21 cellular contexts compared by ENCODE assay signal in the genomic region with DNA sequence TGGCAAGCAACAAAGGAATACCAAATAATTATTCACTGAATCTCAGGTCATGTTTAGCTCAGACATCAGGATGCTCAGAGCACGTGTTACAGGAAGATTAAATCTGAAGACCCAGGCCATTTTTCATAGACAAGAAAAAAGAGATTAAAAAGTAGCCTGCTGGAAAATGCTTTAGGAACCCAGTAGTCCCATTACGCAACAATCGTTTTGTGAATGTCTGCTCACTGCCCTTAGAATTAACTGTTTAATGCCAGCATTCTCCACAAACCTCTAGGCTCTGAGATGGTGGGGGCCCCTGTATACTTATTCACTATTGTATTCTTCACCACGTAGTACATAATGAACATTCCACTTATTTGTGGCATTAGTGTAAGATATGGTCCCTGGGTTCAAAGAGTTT.
DNase-seq lines count a peak whose midpoint lies in the region; ATAC-seq, FAIRE-seq and TF ChIP-seq lines count a peak whose summit lies in the region.
"Had no signal": no experiment of that assay in that cellular context is flagged by ENCODE, and none has a peak within 500 bp of the region (broad histone marks: within the 10 kb centered on the region; RNA-seq: fewer than 3 reads in every experiment).

No MANE protein-coding gene starts in this region.

- H2AFZ ChIP-seq in IMR-90 (replicated peaks; ENCODE audit: low read length, poor library complexity), result no peak overlapping the region
- H2AFZ ChIP-seq in K562 (ENCODE audit: low read depth, low read length), result no peak overlapping the region
- no peak overlapping the region for H2AFZ ChIP-seq in OCI-LY7 (ENCODE audit: low read length)

- H3K27me3 ChIP-seq in IMR-90 (ENCODE audit: control insufficient read depth, insufficient read depth, low read length), result no peaks in the 10 kb centered on the region; the same call in 1 of the 2 replicates
- H3K27me3 ChIP-seq in K562 (ENCODE audit: control insufficient read depth in 2 of 2, insufficient read depth in 2 of 2, low read length in 2 of 2), result no peaks in the 10 kb centered on the region
- peaks cover 0 to 3% (median 0%) of the 10 kb centered on the region in 45 donors for H3K27me3 ChIP-seq in dorsolateral prefrontal cortex
- H3K27me3 ChIP-seq: BLaER1 had no signal

- BruUV-seq in IMR-90 (replicated peaks; lab: Mats Ljungman, UMichigan) (no TSS peak), K562 (replicated peaks; lab: Mats Ljungman, UMichigan) (no TSS peak), OCI-LY7 (replicated peaks; lab: Mats Ljungman, UMichigan) (no TSS peak)

- H4K20me1 ChIP-seq in IMR-90 (ENCODE audit: insufficient read depth, low read length) (no peaks in the 10 kb centered on the region), K562 (replicated peaks; ENCODE audit: control insufficient read depth, insufficient read depth, low read length) (no peaks in the 10 kb centered on the region), OCI-LY7 (ENCODE audit: insufficient read depth, low read length) (no peaks in the 10 kb centered on the region)
- H4K20me1 ChIP-seq: BLaER1 had no signal

- TF ChIP-seq RAD21 in A549 (conservative IDR thresholded peaks at IDR 0.05 in 1 of 2, IDR thresholded peaks at IDR 0.05 in 1 of 2) (no peak), IMR-90 (IDR thresholded peaks at IDR 0.05; ENCODE audit: low read length) (no peak), K562 (CRISPR knock-in tag; conservative IDR thresholded peaks at IDR 0.05 in 1 of 2, IDR thresholded peaks at IDR 0.05 in 1 of 2) (no peak)

- dilution Hi-C loops in IMR-90 (cut with HindIII; ENCODE audit: low sequenced_read_pairs, unreplicated experiment), result no loop called here

- H3K36me3 ChIP-seq in IMR-90 (ENCODE audit: control insufficient read depth, insufficient read depth, low read length), result no peaks in the 10 kb centered on the region
- no peaks in the 10 kb centered on the region for H3K36me3 ChIP-seq in K562 (ENCODE audit: control insufficient read depth, insufficient read depth, low read length)
- no peaks in the 10 kb centered on the region for H3K36me3 ChIP-seq in OCI-LY7 (ENCODE audit: insufficient read depth, low read length)
- H3K36me3 ChIP-seq: BLaER1 had no signal

- H2AK5ac ChIP-seq in IMR-90 (ENCODE audit: low read depth, low read length), result no peak overlapping the region

- no peak overlapping the region for H2BK120ac ChIP-seq in IMR-90 (ENCODE audit: low read depth, low read length)

- H3K9me2 ChIP-seq in OCI-LY7 (ENCODE audit: insufficient read depth, low read length), result no peaks in the 10 kb centered on the region

- no peaks in the 10 kb centered on the region for H3K9me3 ChIP-seq in A549
- no peaks in the 10 kb centered on the region for H3K9me3 ChIP-seq in IMR-90 (ENCODE audit: control insufficient read depth, insufficient read depth, low read length)
- H3K9me3 ChIP-seq in K562 (replicated peaks; ENCODE audit: control insufficient read depth, insufficient read depth, low read depth, low read length), result no peaks in the 10 kb centered on the region
- H3K9me3 ChIP-seq in OCI-LY7 (ENCODE audit: low read length), result no peaks in the 10 kb centered on the region
- H3K9me3 ChIP-seq: BLaER1 had no signal

- H3K27ac ChIP-seq in A549, result no peak overlapping the region
- H3K27ac ChIP-seq in IMR-90 (ENCODE audit: insufficient read depth, low read length), result no peak overlapping the region
- H3K27ac ChIP-seq in K562 (ENCODE audit: extremely low read depth, low read depth, low read length), result no peak overlapping the region
- no peak overlapping the region for H3K27ac ChIP-seq in OCI-LY7 (ENCODE audit: low read depth, low read length, poor library complexity, severe bottlenecking)
- H3K27ac ChIP-seq in dorsolateral prefrontal cortex, result no peak overlapping the region
- H3K27ac ChIP-seq: BLaER1, C4-2B had no signal

- H3K56ac ChIP-seq in IMR-90 (ENCODE audit: extremely low read depth, insufficient read depth, low read length), result no peak overlapping the region

- no peak for FAIRE-seq in A549 (lab: Jason Lieb, UNC)
- no peak for FAIRE-seq in K562 (lab: Jason Lieb, UNC)
- FAIRE-seq: D721Med, GM12891, GM18507 had no signal

- H3K18ac ChIP-seq in IMR-90 (ENCODE audit: low read depth, low read length), result no peak overlapping the region

- no peak overlapping the region for H3K14ac ChIP-seq in IMR-90 (replicated peaks; ENCODE audit: low read depth, low read length)

- WGBS in A549 (ENCODE audit: missing lambda C conversion rate), result 36% methylated on average over 4 of the region's 4 CpGs
- no CpG with 5 or more reads among the region's 4 CpGs for WGBS in IMR-90 (ENCODE audit: extremely low coverage in 2 of 2, insufficient read length in 1 of 2), 2 experiments
- 8% methylated on average over 3 of the region's 4 CpGs for WGBS in K562 (ENCODE audit: insufficient coverage, low coverage, missing lambda C conversion rate)

- TF ChIP-seq CTCF in A549 (IDR thresholded peaks at IDR 0.05) (no peak), IMR-90 (conservative IDR thresholded peaks at IDR 0.05; ENCODE audit: low read depth, low read length) (no peak), K562 (IDR thresholded peaks at IDR 0.05 in 2 of 3, conservative IDR thresholded peaks at IDR 0.05 in 1 of 3; ENCODE audit: insufficient read depth in 2 of 3, low read depth in 1 of 3, low read length in 3 of 3) (no peak), OCI-LY7 (conservative IDR thresholded peaks at IDR 0.05; ENCODE audit: low read length) (no peak), dorsolateral prefrontal cortex (IDR thresholded peaks at IDR 0.05 in 54 of 56, conservative IDR thresholded peaks at IDR 0.05 in 2 of 56; ENCODE audit: low read depth in 1 of 56, partially characterized antibody in 56 of 56) (no peak)

- no peak for DNase-seq in A549 (ENCODE audit: low read depth in 1 of 2, low spot score in 1 of 2)
- DNase-seq in IMR-90, result no peak
- DNase-seq in K562 (ENCODE audit: extremely low read depth in 1 of 4, low spot score in 3 of 4), result no peak
- no peak for DNase-seq in OCI-LY7 (ENCODE audit: low spot score)
- DNase-seq in DMS153 (lab: John Stamatoyannopoulos, UW), result no peak
- DNase-seq in dorsolateral prefrontal cortex, result no peak
- DNase-seq: 8988T; CD4-positive, CD25-positive, alpha-beta regulatory T cell; CD8-positive, alpha-beta memory T cell; DMS 273 treated with DMSO at 0.1 percent for 48 hours; DMS53; DMS79 treated with DMSO at 0.1 percent for 48 hours; GF-D8; GOT3; H7; HCEC 1CT had no signal

- TF ChIP-seq EP300 in A549 (IDR thresholded peaks at IDR 0.05) (no peak), K562 (IDR thresholded peaks at IDR 0.05; ENCODE audit: low read length) (no peak)

- TF ChIP-seq POLR2A in A549 (IDR thresholded peaks at IDR 0.05; ENCODE audit: low read length) (no peak), IMR-90 (IDR thresholded peaks at IDR 0.05; ENCODE audit: low read depth, low read length) (no peak), K562 (conservative IDR thresholded peaks at IDR 0.05) (no peak)

- no peak overlapping the region for H3K4ac ChIP-seq in IMR-90 (ENCODE audit: low read depth, low read length)

- H3K4me3 ChIP-seq in A549 (no peak overlapping the region), IMR-90 (ENCODE audit: insufficient read depth, low read depth, low read length) (no peak overlapping the region), K562 (no peak overlapping the region), OCI-LY7 (ENCODE audit: low read depth, low read length, poor library complexity, severe bottlenecking) (no peak overlapping the region), dorsolateral prefrontal cortex (no peak overlapping the region)
- H3K4me3 ChIP-seq: BLaER1 had no signal

- no peak overlapping the region for H4K5ac ChIP-seq in IMR-90 (ENCODE audit: low read depth, low read length)

- CTCF ChIA-PET in A549 (lab: Yijun Ruan, JAX), result no interaction called here
- CTCF ChIA-PET in IMR-90 (lab: Yijun Ruan, JAX), result no interaction called here
- CTCF ChIA-PET in K562 (lab: Yijun Ruan, JAX; ENCODE audit: low intra/inter-chr PET ratio), result no interaction called here
- CTCF ChIA-PET in OCI-LY7 (lab: Charles Lee; ENCODE audit: unreplicated experiment), result no interaction called here

- no peak overlapping the region for H2AK9ac ChIP-seq in IMR-90 (replicated peaks; ENCODE audit: low read depth, low read length, poor library complexity)

- H3K9ac ChIP-seq in IMR-90 (ENCODE audit: low read depth, low read length) (no peak overlapping the region), K562 (ENCODE audit: insufficient read depth in 1 of 2, low read depth in 2 of 2, low read length in 2 of 2) (no peak overlapping the region)
- H3K9ac ChIP-seq: BLaER1 had no signal

- H2BK20ac ChIP-seq in IMR-90 (ENCODE audit: low read depth, low read length), result no peak overlapping the region

- H3K23ac ChIP-seq in IMR-90 (ENCODE audit: low read depth, low read length), result no peak overlapping the region

- H2BK5ac ChIP-seq in IMR-90 (ENCODE audit: low read depth, low read length, poor library complexity, severe bottlenecking), result no peak overlapping the region

- H2BK15ac ChIP-seq in IMR-90 (ENCODE audit: low read depth, low read length), result no peak overlapping the region

- no peaks in the 10 kb centered on the region for H3K79me1 ChIP-seq in IMR-90 (ENCODE audit: low read depth in 1 of 2, low read length in 2 of 2)

- intact Hi-C loops in IMR-90 (cut with micrococcal nuclease), result no loop called here
- intact Hi-C loops in K562 (cut with micrococcal nuclease), result no loop called here
- intact Hi-C loops in OCI-LY7 (cut with micrococcal nuclease; ENCODE audit: unreplicated experiment), result no loop called here
- intact Hi-C loops in dorsolateral prefrontal cortex (cut with DNase I), result no loop called here

- no peak overlapping the region for H3K4me2 ChIP-seq in A549
- no peak overlapping the region for H3K4me2 ChIP-seq in IMR-90 (ENCODE audit: low read depth, low read length)
- no peak overlapping the region for H3K4me2 ChIP-seq in K562 (ENCODE audit: insufficient read depth, low read length)
- H3K4me2 ChIP-seq in OCI-LY7 (ENCODE audit: low read length), result no peak overlapping the region
- H3K4me2 ChIP-seq: BLaER1 had no signal

- no peaks in the 10 kb centered on the region for H3K9me1 ChIP-seq in IMR-90 (ENCODE audit: insufficient read depth, low read length)
- H3K9me1 ChIP-seq in K562 (ENCODE audit: control insufficient read depth, insufficient read depth, low read length), result no peaks in the 10 kb centered on the region

- H3K79me2 ChIP-seq in K562 (ENCODE audit: control insufficient read depth, insufficient read depth, low read length) (no peaks in the 10 kb centered on the region), OCI-LY7 (ENCODE audit: insufficient read depth, low read depth, low read length) (no peaks in the 10 kb centered on the region)

- no peak for ATAC-seq in A549
- ATAC-seq in IMR-90 (ENCODE audit: low read depth), result no peak
- no peak for ATAC-seq in K562

- H3K4me1 ChIP-seq in A549, result no peaks in the 10 kb centered on the region
- no peaks in the 10 kb centered on the region for H3K4me1 ChIP-seq in IMR-90 (ENCODE audit: control insufficient read depth, insufficient read depth, low read length)
- H3K4me1 ChIP-seq in K562 (replicated peaks in 1 of 2; ENCODE audit: control insufficient read depth in 2 of 2, insufficient read depth in 2 of 2, low read length in 2 of 2), result no peaks in the 10 kb centered on the region
- H3K4me1 ChIP-seq in OCI-LY7 (ENCODE audit: insufficient read depth, low read length, poor library complexity, severe bottlenecking), result no peaks in the 10 kb centered on the region
- H3K4me1 ChIP-seq: BLaER1 had no signal

- in situ Hi-C loops in IMR-90 (cut with MboI; ENCODE audit: low sequenced_read_pairs), result no loop called here
- in situ Hi-C loops in K562 (cut with MboI), result no loop called here

- POLR2A ChIA-PET in A549 (lab: Yijun Ruan, JAX) (no interaction called here), IMR-90 (lab: Charles Lee; ENCODE audit: unreplicated experiment) (no interaction called here), K562 (lab: Yijun Ruan, JAX) (no interaction called here), OCI-LY7 (lab: Charles Lee) (interaction anchor here (0.6 to 2.7 kb wide), 2 partner anchors 10 to 1501 kb away, joined by 7 to 10 read pairs; no protein-coding TSS in a partner anchor)

- no peak overlapping the region for H4K8ac ChIP-seq in IMR-90 (ENCODE audit: low read depth in 2 of 2, low read length in 2 of 2)

- H4K91ac ChIP-seq in IMR-90 (ENCODE audit: insufficient read depth, low read depth, low read length), result no peak overlapping the region

Comparison
In these comparisons a context has a peak if more than half of its experiments do, and no peak if none do; other contexts are left out.
1. Of the 35 proteins assayed by ChIP-seq in both K562 and A549: peak only in K562: none; only in A549: none; in both: CEBPB; in neither: 34.